ENCODE assay signal across 9 cellular contexts in the genomic region with DNA sequence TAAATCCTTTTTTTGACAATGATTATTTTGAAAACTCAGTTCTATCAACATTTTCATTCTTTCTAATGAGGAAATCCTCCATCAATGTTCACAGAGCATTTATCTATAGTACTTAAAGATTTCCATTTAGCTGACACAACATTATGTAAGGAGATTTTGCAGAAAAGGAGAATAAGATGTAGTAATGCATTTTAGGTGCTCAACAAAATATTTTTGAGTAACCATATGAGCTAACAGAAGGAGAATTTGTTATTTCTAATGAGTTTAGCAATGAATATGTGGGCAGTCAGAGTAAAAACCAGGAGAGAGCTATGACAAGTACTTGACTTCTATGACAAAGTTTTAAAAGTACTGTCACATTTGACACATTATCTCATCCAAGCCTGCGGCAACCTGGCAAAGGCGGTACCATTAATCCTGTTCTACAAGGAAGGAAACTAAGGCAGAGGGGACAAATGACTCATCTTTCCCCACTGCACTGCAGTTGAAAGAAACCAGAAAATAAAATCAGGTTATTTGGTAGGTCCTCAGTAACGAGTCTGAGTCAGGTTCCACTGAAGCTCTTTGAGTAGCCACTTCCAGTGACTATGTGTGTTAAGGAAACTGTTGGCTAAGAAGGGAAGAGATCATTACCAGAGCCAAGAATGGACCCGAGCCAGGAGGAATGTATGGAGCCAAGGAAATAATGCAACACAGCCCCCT.
DNase-seq lines count a peak whose midpoint lies in the region; ATAC-seq, FAIRE-seq and TF ChIP-seq lines count a peak whose summit lies in the region.
"Had no signal": no experiment of that assay in that cellular context is flagged by ENCODE, and none has a peak within 500 bp of the region (broad histone marks: within the 10 kb centered on the region; RNA-seq: fewer than 3 reads in every experiment).

No MANE protein-coding gene starts in this region.

- no peak overlapping the region for H3K4me3 Mint-ChIP-seq in activated naive CD8-positive, alpha-beta T cell treated with anti-CD3 and anti-CD28 coated beads, Interleukin-2, amount 10 ng/mL, durations not matched to agents 7 days and 5 days
- H3K4me3 Mint-ChIP-seq in type B pancreatic cell = peak overlapping the region; percentile 50

- H3K4me1 Mint-ChIP-seq in activated naive CD8-positive, alpha-beta T cell treated with anti-CD3 and anti-CD28 coated beads, Interleukin-2, amount 10 ng/mL, durations not matched to agents 7 days and 5 days = peaks cover 65% of the 10 kb centered on the region
- peaks cover 51% of the 10 kb centered on the region for H3K4me1 Mint-ChIP-seq in type B pancreatic cell (ENCODE audit: unreplicated experiment)

- no peaks in the 10 kb centered on the region for H3K9me3 Mint-ChIP-seq in activated naive CD8-positive, alpha-beta T cell treated with anti-CD3 and anti-CD28 coated beads, Interleukin-2, amount 10 ng/mL, durations not matched to agents 7 days and 5 days
- H3K9me3 Mint-ChIP-seq in type B pancreatic cell = no peaks in the 10 kb centered on the region

- FAIRE-seq in D721Med (lab: Jason Lieb, UNC) = no peak
- FAIRE-seq: TTC549 had no signal

- ATAC-seq in activated naive CD8-positive, alpha-beta T cell treated with anti-CD3 and anti-CD28 coated beads, Interleukin-2, amount 10 ng/mL, durations not matched to agents 7 days and 5 days (ENCODE audit: low read depth) = peak; percentile 26
- no peak for ATAC-seq in HG03378 (IDR thresholded peaks at IDR 0.05; ENCODE audit: unreplicated experiment)

- POLR2A ChIA-PET in activated naive CD8-positive, alpha-beta T cell treated with anti-CD3 and anti-CD28 coated beads, Interleukin-2, amount 10 ng/mL, durations not matched to agents 7 days and 5 days (lab: Charles Lee) = no interaction called here

- peaks cover 20% of the 10 kb centered on the region for H3K36me3 Mint-ChIP-seq in activated naive CD8-positive, alpha-beta T cell treated with anti-CD3 and anti-CD28 coated beads, Interleukin-2, amount 10 ng/mL, durations not matched to agents 7 days and 5 days
- peaks cover 6% of the 10 kb centered on the region for H3K36me3 Mint-ChIP-seq in type B pancreatic cell

- TF ChIP-seq CTCF in type B pancreatic cell (conservative IDR thresholded peaks at IDR 0.05) (no peak), D721Med (IDR thresholded peaks at IDR 0.05; ENCODE audit: insufficient read depth, missing control alignments) (no peak)

- no peaks in the 10 kb centered on the region for H3K27me3 Mint-ChIP-seq in activated naive CD8-positive, alpha-beta T cell treated with anti-CD3 and anti-CD28 coated beads, Interleukin-2, amount 10 ng/mL, durations not matched to agents 7 days and 5 days
- H3K27me3 Mint-ChIP-seq in type B pancreatic cell = no peaks in the 10 kb centered on the region

- DNase-seq in stimulated activated CD4-positive, alpha-beta T cell treated with anti-CD3 and anti-CD28 coated beads, Interleukin-1b, Interleukin-23, amount 100 ng/mL, for 48 hours = peak; percentile 52
- DNase-seq in stimulated activated CD4-positive, alpha-beta T cell treated with anti-CD3 and anti-CD28 coated beads, Interleukin-2, amount 100 ng/mL, for 48 hours = no peak
- DNase-seq in activated naive CD8-positive, alpha-beta T cell treated with anti-CD3 and anti-CD28 coated beads, Interleukin-2, amount 10 ng/mL, durations not matched to agents 7 days and 5 days = no peak
- peak; percentile 76 for DNase-seq in iris pigment epithelial cell (ENCODE audit: low read depth)
- no peak for DNase-seq in type B pancreatic cell (ENCODE audit: extremely low spot score, unreplicated experiment)
- DNase-seq in A172 (ENCODE audit: low spot score) = no peak
- no peak for DNase-seq in D721Med (ENCODE audit: insufficient read length, low spot score)

- H3K27ac Mint-ChIP-seq in activated naive CD8-positive, alpha-beta T cell treated with anti-CD3 and anti-CD28 coated beads, Interleukin-2, amount 10 ng/mL, durations not matched to agents 7 days and 5 days = no peak overlapping the region
- H3K27ac Mint-ChIP-seq in type B pancreatic cell = peak overlapping the region; percentile 83

Comparison
In these comparisons a context has a peak if more than half of its experiments do, and no peak if none do; other contexts are left out.
1. DNase-seq: peak in stimulated activated CD4-positive, alpha-beta T cell treated with anti-CD3 and anti-CD28 coated beads, Interleukin-1b, Interleukin-23, amount 100 ng/mL, for 48 hours (single experiment) and iris pigment epithelial cell (single experiment); none in stimulated activated CD4-positive, alpha-beta T cell treated with anti-CD3 and anti-CD28 coated beads, Interleukin-2, amount 100 ng/mL, for 48 hours (0 of 2), activated naive CD8-positive, alpha-beta T cell treated with anti-CD3 and anti-CD28 coated beads, Interleukin-2, amount 10 ng/mL, durations not matched to agents 7 days and 5 days (single experiment), type B pancreatic cell (single experiment), A172 (single experiment) and D721Med (single experiment).